Comparison of ENCODE assay signal across 10 cellular contexts in genomic region chr13:67228909-67229308, GRCh38. TPM values are rescaled to one million over a fixed set of nuclear protein-coding genes. Genes with fewer than 3 reads are reported as not detected.
A peak's percentile ranks its signal among the peaks of the same experiment; 100 is the strongest.
DNase-seq lines count a peak whose midpoint lies in the region; ATAC-seq and TF ChIP-seq lines count a peak whose summit lies in the region.
"Had no signal": no experiment of that assay in that cellular context is flagged by ENCODE, and none has a peak within 500 bp of the region (broad histone marks: within the 10 kb centered on the region; RNA-seq: fewer than 3 reads in every experiment).

No MANE protein-coding gene starts in this region.

- no peak overlapping the region for H3K27ac ChIP-seq in ectodermal cell (ENCODE audit: insufficient read depth, low read depth, low read length, poor library complexity, severe bottlenecking)
- no peak overlapping the region for H3K27ac ChIP-seq in osteoblast (ENCODE audit: low read depth, low read length)

- no peaks in the 10 kb centered on the region for H3K79me2 ChIP-seq in osteoblast (ENCODE audit: insufficient read depth, low read length)

- H3K27me3 ChIP-seq in ectodermal cell (ENCODE audit: control insufficient read depth, insufficient read depth, low read length, poor library complexity, severe bottlenecking) (peaks cover 30% of the 10 kb centered on the region), osteoblast (ENCODE audit: insufficient read depth, low read length) (no peaks in the 10 kb centered on the region)

- H3K4me3 ChIP-seq in ectodermal cell (ENCODE audit: insufficient read depth, low read depth, low read length): peak overlapping the region; percentile 66
- H3K4me3 ChIP-seq in osteoblast (ENCODE audit: insufficient read depth, low read length): peak overlapping the region; percentile 89

- no peak for TF ChIP-seq CTCF in osteoblast (IDR thresholded peaks at IDR 0.05; ENCODE audit: extremely low read depth, low read depth, low read length)

- H3K9me3 ChIP-seq in ectodermal cell (ENCODE audit: control insufficient read depth, low read length) (no peaks in the 10 kb centered on the region), osteoblast (ENCODE audit: low read depth, low read length) (no peaks in the 10 kb centered on the region)

- H4K20me1 ChIP-seq in osteoblast (ENCODE audit: insufficient read depth, low read length): no peaks in the 10 kb centered on the region

- DNase-seq in AG08396 (ENCODE audit: low spot score) (peak; percentile 8), NAMALWA (ENCODE audit: low spot score) (peak; percentile 51), osteoblast (ENCODE audit: insufficient read length, low spot score, missing footprints) (no peak), RKO (ENCODE audit: low spot score) (no peak)
- DNase-seq in activated CD4-positive, alpha-beta T cell treated with anti-CD3 and anti-CD28 coated beads for 4 hours: no peak
- DNase-seq: NCI-H226 had no signal

- H3K4me1 ChIP-seq in ectodermal cell (ENCODE audit: control insufficient read depth, insufficient read depth, low read length) (no peaks in the 10 kb centered on the region), osteoblast (ENCODE audit: insufficient read depth, low read length) (peaks cover 17% of the 10 kb centered on the region)

- no peaks in the 10 kb centered on the region for H3K36me3 ChIP-seq in ectodermal cell (ENCODE audit: control insufficient read depth, insufficient read depth, low read length)
- H3K36me3 ChIP-seq in osteoblast (ENCODE audit: insufficient read depth, low read length): no peaks in the 10 kb centered on the region

- 9 to 17% methylated on average over 6 of the region's 6 CpGs for WGBS in ectodermal cell, 2 experiments

- peak overlapping the region; percentile 98 for H3K4me2 ChIP-seq in osteoblast (ENCODE audit: insufficient read depth, low read length)

- peak overlapping the region; percentile 93 for H2AFZ ChIP-seq in osteoblast (ENCODE audit: low read length)

- ATAC-seq in GM19351 (IDR thresholded peaks at IDR 0.05; ENCODE audit: unreplicated experiment) (no peak), HG03139 (IDR thresholded peaks at IDR 0.05; ENCODE audit: unreplicated experiment) (no peak)
- ATAC-seq: activated CD4-positive, CD25-positive, alpha-beta regulatory T cell treated with anti-CD3 and anti-CD28 coated beads, Interleukin-2, amount 50 U/mL, for 24 hours had no signal

RNA-seq across cellular contexts. Expression of gene PCDH9, which starts 1.2 kb away (rescaled TPM):
- polyA plus RNA-seq in ectodermal cell (2013, experiment 1 of 4): 4.4 TPM
- 3.2 TPM for polyA plus RNA-seq in ectodermal cell (2013, experiment 2 of 4)
- 2.9 TPM for polyA plus RNA-seq in ectodermal cell (2013, experiment 3 of 4)
- 3.3 TPM for polyA plus RNA-seq in ectodermal cell (2013, experiment 4 of 4)
- 1.1 and 2.9 TPM in 2 replicates for total RNA-seq in osteoblast

Comparison
In these comparisons a context has a peak if more than half of its experiments do, and no peak if none do; other contexts are left out.
1. DNase-seq: peak in AG08396 (single experiment) and NAMALWA (single experiment); none in osteoblast (single experiment), RKO (single experiment) and activated CD4-positive, alpha-beta T cell treated with anti-CD3 and anti-CD28 coated beads for 4 hours (0 of 2).